In genomic region chr11:65578667-65579066, GRCh38 we compare ENCODE assay signal across 14 cellular contexts. TPM values are rescaled to one million over a fixed set of nuclear protein-coding genes. Genes with fewer than 3 reads are reported as not detected.
DNase-seq lines count a peak whose midpoint lies in the region; ATAC-seq and TF ChIP-seq lines count a peak whose summit lies in the region.
"Had no signal": no experiment of that assay in that cellular context is flagged by ENCODE, and none has a peak within 500 bp of the region (broad histone marks: within the 10 kb centered on the region; RNA-seq: fewer than 3 reads in every experiment).

No MANE protein-coding gene starts in this region.

- H3K27ac Mint-ChIP-seq in T-helper 1 cell treated with Interleukin-12 subunit alpha and Interleukin-12 subunit beta and Interleukin-4 antibody, amounts not matched to agents 30 μg/mL and 1 μg/mL, for 36 hours: peak overlapping the region; percentile 83
- peak overlapping the region; percentile 64 for H3K27ac Mint-ChIP-seq in activated CD4-positive, alpha-beta memory T cell treated with anti-CD3 and anti-CD28 coated beads for 36 hours
- H3K27ac Mint-ChIP-seq: WTC11 had no signal

- H3K4me3 ChIP-seq in esophagus squamous epithelium (no peak overlapping the region), skin epidermis (no peak overlapping the region), left ventricle myocardium inferior (no peak overlapping the region)
- H3K4me3 ChIP-seq: testis had no signal

- H3K27me3 ChIP-seq in esophagus squamous epithelium (no peaks in the 10 kb centered on the region), left ventricle myocardium inferior (ENCODE audit: low read depth) (no peaks in the 10 kb centered on the region), foreskin keratinocyte (no peaks in the 10 kb centered on the region)
- H3K27me3 ChIP-seq: left lung, testis had no signal

- H3K27ac ChIP-seq in esophagus squamous epithelium (peak overlapping the region in 3 of 4 donors; percentile 97 to 99 (median 98)), skin epidermis (peak overlapping the region in 12 of 21 experiments; percentile 21 to 99 (median 94)), left ventricle myocardium inferior (replicated peaks) (no peak overlapping the region), foreskin keratinocyte (no peak overlapping the region)
- H3K27ac ChIP-seq: 22Rv1 had no signal

- POLR2A ChIA-PET in activated CD4-positive, alpha-beta memory T cell treated with anti-CD3 and anti-CD28 coated beads for 36 hours (lab: Charles Lee): no interaction called here

- CTCF ChIA-PET in activated CD4-positive, alpha-beta memory T cell treated with anti-CD3 and anti-CD28 coated beads for 36 hours (lab: Charles Lee): interaction anchor here (6.6 kb wide), 1 partner anchor 11 kb away, joined by 126 read pairs; no protein-coding TSS in a partner anchor

- TF ChIP-seq POLR2A in esophagus squamous epithelium (IDR thresholded peaks at IDR 0.05): no peak

- WGBS in esophagus squamous epithelium, 2 donors: 78 to 96% methylated on average over 3 of the region's 3 CpGs

- ATAC-seq in foreskin keratinocyte (no peak), HG03460 (IDR thresholded peaks at IDR 0.05; ENCODE audit: unreplicated experiment) (no peak)
- ATAC-seq: left lung, WTC11 had no signal

- TF ChIP-seq CTCF in esophagus squamous epithelium (IDR thresholded peaks at IDR 0.05) (no peak), left ventricle myocardium inferior (IDR thresholded peaks at IDR 0.05; ENCODE audit: borderline replicate concordance) (no peak), foreskin keratinocyte (conservative IDR thresholded peaks at IDR 0.05) (no peak)

- H3K4me1 ChIP-seq in esophagus squamous epithelium (peaks cover 28 to 66% (median 39%) of the 10 kb centered on the region in 3 donors), left ventricle myocardium inferior (peaks cover 49% of the 10 kb centered on the region), foreskin keratinocyte (peaks cover 10% of the 10 kb centered on the region)

- H3K4me1 Mint-ChIP-seq in T-helper 1 cell treated with Interleukin-12 subunit alpha and Interleukin-12 subunit beta and Interleukin-4 antibody, amounts not matched to agents 30 μg/mL and 1 μg/mL, for 36 hours (ENCODE audit: low read depth): peaks cover 36% of the 10 kb centered on the region
- H3K4me1 Mint-ChIP-seq in activated CD4-positive, alpha-beta memory T cell treated with anti-CD3 and anti-CD28 coated beads for 36 hours (ENCODE audit: low read depth): peaks cover 24% of the 10 kb centered on the region

- H3K9me3 ChIP-seq in esophagus squamous epithelium (no peaks in the 10 kb centered on the region), left ventricle myocardium inferior (replicated peaks) (no peaks in the 10 kb centered on the region)
- H3K9me3 ChIP-seq: left lung, testis had no signal

- DNase-seq in T-helper 1 cell: no peak
- no peak for DNase-seq in activated CD4-positive, alpha-beta memory T cell treated with anti-CD3 and anti-CD28 coated beads for 36 hours
- DNase-seq in esophagus squamous epithelium (lab: John Stamatoyannopoulos, UW): no peak
- DNase-seq in left ventricle myocardium inferior: no peak
- no peak for DNase-seq in foreskin keratinocyte
- DNase-seq: left lung, NCI-H1092 treated with DMSO at 0.1 percent for 48 hours, NCI-H526, testis had no signal

- peaks cover 30% of the 10 kb centered on the region for H3K36me3 Mint-ChIP-seq in T-helper 1 cell treated with Interleukin-12 subunit alpha and Interleukin-12 subunit beta and Interleukin-4 antibody, amounts not matched to agents 30 μg/mL and 1 μg/mL, for 36 hours (ENCODE audit: low read depth)
- peaks cover 44% of the 10 kb centered on the region for H3K36me3 Mint-ChIP-seq in activated CD4-positive, alpha-beta memory T cell treated with anti-CD3 and anti-CD28 coated beads for 36 hours
- H3K36me3 Mint-ChIP-seq: WTC11 had no signal

- H3K36me3 ChIP-seq in esophagus squamous epithelium: peaks cover 27 to 59% (median 30%) of the 10 kb centered on the region in 3 donors
- H3K36me3 ChIP-seq in left ventricle myocardium inferior: peaks cover 40% of the 10 kb centered on the region

- H3K27me3 Mint-ChIP-seq in T-helper 1 cell treated with Interleukin-12 subunit alpha and Interleukin-12 subunit beta and Interleukin-4 antibody, amounts not matched to agents 30 μg/mL and 1 μg/mL, for 36 hours (ENCODE audit: low read depth): no peaks in the 10 kb centered on the region
- no peaks in the 10 kb centered on the region for H3K27me3 Mint-ChIP-seq in activated CD4-positive, alpha-beta memory T cell treated with anti-CD3 and anti-CD28 coated beads for 36 hours

- H3K4me3 Mint-ChIP-seq in T-helper 1 cell treated with Interleukin-12 subunit alpha and Interleukin-12 subunit beta and Interleukin-4 antibody, amounts not matched to agents 30 μg/mL and 1 μg/mL, for 36 hours: peak overlapping the region; percentile 77
- H3K4me3 Mint-ChIP-seq in activated CD4-positive, alpha-beta memory T cell treated with anti-CD3 and anti-CD28 coated beads for 36 hours: peak overlapping the region; percentile 89
- H3K4me3 Mint-ChIP-seq: WTC11 had no signal

- intact Hi-C loops in activated CD4-positive, alpha-beta memory T cell treated with anti-CD3 and anti-CD28 coated beads for 36 hours (cut with micrococcal nuclease): no loop called here
- intact Hi-C loops in esophagus squamous epithelium (cut with DNase I): no loop called here
- intact Hi-C loops in left ventricle myocardium inferior (cut with micrococcal nuclease): no loop called here

- H3K9me3 Mint-ChIP-seq in T-helper 1 cell treated with Interleukin-12 subunit alpha and Interleukin-12 subunit beta and Interleukin-4 antibody, amounts not matched to agents 30 μg/mL and 1 μg/mL, for 36 hours: no peaks in the 10 kb centered on the region
- no peaks in the 10 kb centered on the region for H3K9me3 Mint-ChIP-seq in activated CD4-positive, alpha-beta memory T cell treated with anti-CD3 and anti-CD28 coated beads for 36 hours
- H3K9me3 Mint-ChIP-seq: WTC11 had no signal

RNA-seq across cellular contexts. Expression of gene EHBP1L1, which starts 2.8 kb away (rescaled TPM):
- 100 to 1,000 TPM; 137 to 141 TPM for total RNA-seq in activated CD4-positive, alpha-beta memory T cell treated with anti-CD3 and anti-CD28 coated beads for 36 hours
- 100 to 1,000 TPM in 1 of 4 donors, 10 to 100 TPM in 3; 46.5 to 101 (median 87.4) TPM for total RNA-seq in esophagus squamous epithelium
- total RNA-seq in left ventricle myocardium inferior: 69.5 TPM
- 26.3 and 26.6 TPM in 2 replicates for total RNA-seq in foreskin keratinocyte
- 14.7 and 16.8 TPM in 2 replicates for polyA plus RNA-seq in foreskin keratinocyte

RNA-seq across cellular contexts. Expression of gene FAM89B, which starts 6.3 kb away (rescaled TPM):
- 10 to 100 TPM; 25.3 to 28.3 TPM for total RNA-seq in activated CD4-positive, alpha-beta memory T cell treated with anti-CD3 and anti-CD28 coated beads for 36 hours
- total RNA-seq in esophagus squamous epithelium (10 to 100 TPM; 12.0 to 44.1 (median 23.9) TPM), left ventricle myocardium inferior (40.9 TPM), foreskin keratinocyte (21.2 and 32.0 TPM in 2 replicates)
- polyA plus RNA-seq in foreskin keratinocyte: 31.4 and 45.1 TPM in 2 replicates

RNA-seq across cellular contexts. Expression of gene ZNRD2, which starts 8.4 kb away (rescaled TPM):
- total RNA-seq in activated CD4-positive, alpha-beta memory T cell treated with anti-CD3 and anti-CD28 coated beads for 36 hours: 10 to 100 TPM; 48.1 to 51.1 TPM
- total RNA-seq in esophagus squamous epithelium (10 to 100 TPM; 33.2 to 48.0 (median 40.0) TPM), left ventricle myocardium inferior (21.1 TPM), foreskin keratinocyte (77.3 and 78.6 TPM in 2 replicates)
- 119 and 123 TPM in 2 replicates for polyA plus RNA-seq in foreskin keratinocyte

RNA-seq across cellular contexts. Expression of gene KCNK7, which starts 16.9 kb away (rescaled TPM):
- under 1 TPM; 0.29 to 0.31 TPM for total RNA-seq in activated CD4-positive, alpha-beta memory T cell treated with anti-CD3 and anti-CD28 coated beads for 36 hours
- total RNA-seq in esophagus squamous epithelium: 10 to 100 TPM in 3 of 4 donors, 1 to 10 TPM in 1; 5.5 to 22.5 (median 15.2) TPM
- 0.85 TPM for total RNA-seq in left ventricle myocardium inferior
- 0.25 and 0.27 TPM in 2 replicates for total RNA-seq in foreskin keratinocyte
- polyA plus RNA-seq in foreskin keratinocyte: 0.66 and 1.0 TPM in 2 replicates

RNA-seq across cellular contexts. Expression of gene LTBP3, which starts 20.5 kb away (rescaled TPM):
- 10 to 100 TPM; 60.7 to 63.3 TPM for total RNA-seq in activated CD4-positive, alpha-beta memory T cell treated with anti-CD3 and anti-CD28 coated beads for 36 hours
- total RNA-seq in esophagus squamous epithelium: 10 to 100 TPM; 28.1 to 87.5 (median 54.0) TPM
- total RNA-seq in left ventricle myocardium inferior: 80.3 TPM
- 11.5 and 15.1 TPM in 2 replicates for total RNA-seq in foreskin keratinocyte
- 14.8 and 19.3 TPM in 2 replicates for polyA plus RNA-seq in foreskin keratinocyte

Comparison
In these comparisons a context has a peak if more than half of its experiments do, and no peak if none do; other contexts are left out.
1. H3K27ac ChIP-seq: peak in esophagus squamous epithelium (3 of 4) and skin epidermis (12 of 21); none in left ventricle myocardium inferior (single experiment) and foreskin keratinocyte (single experiment).